ENCODE assay signal across 18 cellular contexts in genomic region chr19:35320285-35320706, GRCh38. TPM values are rescaled to one million over a fixed set of nuclear protein-coding genes. Genes with fewer than 3 reads are reported as not detected.
DNase-seq lines count a peak whose midpoint lies in the region; ATAC-seq, FAIRE-seq and TF ChIP-seq lines count a peak whose summit lies in the region.
"Had no signal": no experiment of that assay in that cellular context is flagged by ENCODE, and none has a peak within 500 bp of the region (broad histone marks: within the 10 kb centered on the region; RNA-seq: fewer than 3 reads in every experiment).

No MANE protein-coding gene starts in this region.

- no peaks in the 10 kb centered on the region for H3K27me3 ChIP-seq in CD4-positive, alpha-beta memory T cell (ENCODE audit: insufficient read depth, low read length)
- H3K27me3 ChIP-seq: ascending aorta had no signal

- no peaks in the 10 kb centered on the region for H3K36me3 Mint-ChIP-seq in dendritic cell treated with granulocyte-macrophage colony-stimulating factor and Interleukin-4, amounts not matched to agents 40 ng/mL and 50 ng/mL, for 4 days (ENCODE audit: low read depth)
- H3K36me3 Mint-ChIP-seq in CD4-positive, alpha-beta memory T cell: no peaks in the 10 kb centered on the region

- H3K4me3 ChIP-seq in CD4-positive, alpha-beta memory T cell (ENCODE audit: low read length in 2 of 2): no peak overlapping the region
- H3K4me3 ChIP-seq: ascending aorta had no signal

- peaks cover 67% of the 10 kb centered on the region for H3K4me1 Mint-ChIP-seq in dendritic cell treated with granulocyte-macrophage colony-stimulating factor and Interleukin-4, amounts not matched to agents 40 ng/mL and 50 ng/mL, for 4 days (ENCODE audit: low read depth)
- peaks cover 0 to 12% (median 6%) of the 10 kb centered on the region in 4 donors for H3K4me1 Mint-ChIP-seq in CD4-positive, alpha-beta memory T cell

- CTCF ChIA-PET in CD4-positive, alpha-beta memory T cell (lab: Charles Lee; ENCODE audit: partially characterized antibody): interaction anchor here (0.7 kb wide), 1 partner anchor 196 kb away, joined by 3 read pairs; no protein-coding TSS in a partner anchor

- no peak overlapping the region for H3K27ac ChIP-seq in CD4-positive, alpha-beta memory T cell (ENCODE audit: low read depth, low read length)
- H3K27ac ChIP-seq: ascending aorta had no signal

- no peak for TF ChIP-seq POLR2A in GM12891 (IDR thresholded peaks at IDR 0.05; ENCODE audit: low read depth, low read length)

- DNase-seq in GM12891 (ENCODE audit: insufficient read length, low spot score): no peak
- DNase-seq in NCI-H2227 (lab: John Stamatoyannopoulos, UW; ENCODE audit: unreplicated experiment): peak; percentile 67
- no peak for DNase-seq in stimulated activated naive CD8-positive, alpha-beta T cell treated with anti-CD3 and anti-CD28 coated beads, Interleukin-15, Interleukin-2, amounts not matched to agents 100 U/mL and 50 U/mL, for 24 hours
- no peak for DNase-seq in HK-2 (ENCODE audit: unreplicated experiment)
- no peak for DNase-seq in NCI-H345 treated with DMSO at 0.1 percent for 48 hours (lab: John Stamatoyannopoulos, UW; ENCODE audit: unreplicated experiment)
- no peak for DNase-seq in CD4-positive, alpha-beta memory T cell
- DNase-seq: activated CD4-positive, CD25-positive, alpha-beta regulatory T cell; activated gamma-delta T cell; DMS 273 treated with DMSO at 0.1 percent for 48 hours; NCI-H1092; NCI-H2171; RPMI8226; T-helper 1 cell had no signal

- H3K27me3 Mint-ChIP-seq in dendritic cell treated with granulocyte-macrophage colony-stimulating factor and Interleukin-4, amounts not matched to agents 40 ng/mL and 50 ng/mL, for 4 days: peaks cover 2% of the 10 kb centered on the region
- peaks cover 0 to 2% of the 10 kb centered on the region in 2 donors for H3K27me3 Mint-ChIP-seq in CD4-positive, alpha-beta memory T cell

- no peaks in the 10 kb centered on the region for H3K36me3 ChIP-seq in CD4-positive, alpha-beta memory T cell (ENCODE audit: insufficient read depth, low read length)
- H3K36me3 ChIP-seq: ascending aorta had no signal

- H3K4me1 ChIP-seq in CD4-positive, alpha-beta memory T cell (ENCODE audit: insufficient read depth, low read length): peaks cover 6% of the 10 kb centered on the region
- H3K4me1 ChIP-seq: ascending aorta had no signal

- no peaks in the 10 kb centered on the region for H3K9me3 ChIP-seq in CD4-positive, alpha-beta memory T cell (ENCODE audit: control insufficient read depth in 1 of 2, low read length in 2 of 2)
- H3K9me3 ChIP-seq: ascending aorta had no signal

- POLR2A ChIA-PET in CD4-positive, alpha-beta memory T cell (lab: Charles Lee; ENCODE audit: partially characterized antibody): no interaction called here

- peak; percentile 45 for FAIRE-seq in GM12891 (lab: Jason Lieb, UNC)
- FAIRE-seq: colon had no signal

- intact Hi-C loops in dendritic cell treated with granulocyte-macrophage colony-stimulating factor and Interleukin-4, amounts not matched to agents 40 ng/mL and 50 ng/mL, for 4 days (cut with micrococcal nuclease): no loop called here
- intact Hi-C loops in CD4-positive, alpha-beta memory T cell (cut with micrococcal nuclease): no loop called here

- peaks cover 8% of the 10 kb centered on the region for H3K9me3 Mint-ChIP-seq in dendritic cell treated with granulocyte-macrophage colony-stimulating factor and Interleukin-4, amounts not matched to agents 40 ng/mL and 50 ng/mL, for 4 days
- H3K9me3 Mint-ChIP-seq in CD4-positive, alpha-beta memory T cell: peaks cover 0 to 9% (median 0%) of the 10 kb centered on the region in 8 donors

- H3K4me3 Mint-ChIP-seq in dendritic cell treated with granulocyte-macrophage colony-stimulating factor and Interleukin-4, amounts not matched to agents 40 ng/mL and 50 ng/mL, for 4 days: no peak overlapping the region
- H3K4me3 Mint-ChIP-seq in CD4-positive, alpha-beta memory T cell: no peak overlapping the region

- peak overlapping the region; percentile 91 for H3K27ac Mint-ChIP-seq in dendritic cell treated with granulocyte-macrophage colony-stimulating factor and Interleukin-4, amounts not matched to agents 40 ng/mL and 50 ng/mL, for 4 days
- H3K27ac Mint-ChIP-seq in CD4-positive, alpha-beta memory T cell: no peak overlapping the region

- peak; percentile 24 for ATAC-seq in stimulated activated naive CD8-positive, alpha-beta T cell treated with anti-CD3 and anti-CD28 coated beads, Interleukin-15, Interleukin-2, amounts not matched to agents 100 U/mL and 50 U/mL, for 24 hours

TF ChIP-seq in GM12891, 5 proteins besides CTCF, POLR2A, EP300 and RAD21:
- TF ChIP-seq PAX5 (IDR thresholded peaks at IDR 0.05; ENCODE audit: insufficient read depth, low read length, severe bottlenecking) (no peak), SPI1 (IDR thresholded peaks at IDR 0.05; ENCODE audit: low read depth, low read length) (no peak), POLR2AphosphoS5 (IDR thresholded peaks at IDR 0.05; ENCODE audit: low read depth, low read length) (no peak), TAF1 (IDR thresholded peaks at IDR 0.05; ENCODE audit: low read depth, low read length) (no peak), POU2F2 (IDR thresholded peaks at IDR 0.05; ENCODE audit: low read depth, low read length) (no peak)

RNA-seq across cellular contexts. Expression of gene CD22, which starts 8.7 kb away (rescaled TPM):
- polyA plus RNA-seq in GM12891 (2012; ENCODE audit: low read depth, missing spikeins): 165 TPM
- under 1 TPM; 0.30 to 0.32 TPM for total RNA-seq in CD4-positive, alpha-beta memory T cell
- 1 to 10 TPM in 1 of 2 donors, under 1 TPM in 1; 0.32 to 1.8 TPM for polyA plus RNA-seq in CD4-positive, alpha-beta memory T cell

RNA-seq across cellular contexts. Expression of gene FFAR1, which starts 27.4 kb away (rescaled TPM):
- 2.2 TPM for polyA plus RNA-seq in GM12891 (2012; ENCODE audit: low read depth, missing spikeins)
- not detected for total RNA-seq in CD4-positive, alpha-beta memory T cell
- polyA plus RNA-seq in CD4-positive, alpha-beta memory T cell: not detected
- total RNA-seq: ascending aorta, mesenteric fat pad, subcutaneous adipose tissue had no signal

RNA-seq across cellular contexts. Expression of gene MAG, which starts 28.3 kb away (rescaled TPM):
- polyA plus RNA-seq in GM12891 (2012; ENCODE audit: low read depth, missing spikeins): 0.21 TPM
- total RNA-seq in CD4-positive, alpha-beta memory T cell: not detected
- polyA plus RNA-seq in CD4-positive, alpha-beta memory T cell: not detected
- total RNA-seq: ascending aorta, mesenteric fat pad, subcutaneous adipose tissue had no signal

RNA-seq across cellular contexts. Expression of gene FFAR3, which starts 38.0 kb away (rescaled TPM):
- polyA plus RNA-seq in GM12891 (2012; ENCODE audit: low read depth, missing spikeins): 0.18 TPM
- not detected for total RNA-seq in CD4-positive, alpha-beta memory T cell
- polyA plus RNA-seq in CD4-positive, alpha-beta memory T cell: not detected
- total RNA-seq: ascending aorta had no signal

RNA-seq across cellular contexts. Expression of gene HAMP, which starts 38.0 kb away (rescaled TPM):
- polyA plus RNA-seq in GM12891 (2012; ENCODE audit: low read depth, missing spikeins): 0.28 TPM
- 1 to 10 TPM; 1.2 to 2.7 TPM for total RNA-seq in CD4-positive, alpha-beta memory T cell
- polyA plus RNA-seq in CD4-positive, alpha-beta memory T cell: not detected
- total RNA-seq: ascending aorta, mesenteric fat pad, subcutaneous adipose tissue had no signal
